ENCODE assay signal across 8 cellular contexts in the genomic region with DNA sequence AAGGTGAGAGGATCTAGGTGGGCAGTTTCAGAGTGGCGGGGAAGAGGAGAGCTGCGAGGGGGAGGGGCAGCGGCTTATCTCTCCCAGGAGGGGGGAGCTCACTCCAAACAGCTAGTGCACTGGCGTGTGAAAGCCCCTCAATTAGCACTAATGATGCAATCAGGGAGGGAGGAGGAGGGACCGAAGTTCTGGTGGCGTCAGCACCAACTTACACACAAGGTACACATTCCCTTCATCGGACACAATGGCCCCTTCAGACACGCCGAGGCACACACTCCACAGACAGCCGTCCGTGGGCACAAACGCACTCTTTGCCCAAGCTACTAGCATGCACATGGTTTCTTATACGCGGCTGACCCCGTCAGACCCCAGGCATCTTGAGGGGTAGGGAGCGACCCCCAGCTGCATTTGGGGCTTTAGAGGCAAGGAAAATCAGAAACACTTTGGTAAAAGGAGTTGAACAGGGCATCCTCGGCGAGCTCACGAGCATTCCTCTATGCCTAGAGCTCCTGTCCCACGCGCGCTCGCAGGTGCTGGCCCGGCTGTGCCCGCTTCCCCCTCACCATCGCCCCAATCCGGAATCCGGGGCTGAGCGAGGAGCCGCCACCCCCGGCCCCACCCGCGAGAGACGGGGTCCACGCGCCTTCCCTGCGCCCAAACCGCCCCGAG. TPM values are rescaled to one million over a fixed set of nuclear protein-coding genes. Genes with fewer than 3 reads are reported as not detected.
DNase-seq lines count a peak whose midpoint lies in the region; ATAC-seq and TF ChIP-seq lines count a peak whose summit lies in the region.

No MANE protein-coding gene starts in this region.

- CTCF ChIA-PET in mammary epithelial cell (lab: Charles Lee; ENCODE audit: low non-redundant PET), result interaction anchor here (0.6 kb wide), 1 partner anchor 87 kb away, joined by 10 read pairs; no protein-coding TSS in a partner anchor

- no TSS peak for BruUV-seq in mammary epithelial cell (replicated peaks; lab: Mats Ljungman, UMichigan)

- H3K4me1 ChIP-seq in mammary epithelial cell (ENCODE audit: insufficient read depth, low read length), result peaks cover 6% of the 10 kb centered on the region
- H3K4me1 ChIP-seq in lower lobe of right lung, result peaks cover 13% of the 10 kb centered on the region
- H3K4me1 ChIP-seq in upper lobe of right lung, result peaks cover 7% of the 10 kb centered on the region

- H3K9me3 ChIP-seq in mammary epithelial cell (replicated peaks; ENCODE audit: insufficient read depth, low read length) (no peaks in the 10 kb centered on the region), lower lobe of right lung (no peaks in the 10 kb centered on the region), upper lobe of right lung (no peaks in the 10 kb centered on the region)

- ATAC-seq in lower lobe of right lung (peak in 1 of 2 donors; percentile 38), upper lobe of right lung (no peak), HG03521 (IDR thresholded peaks at IDR 0.05; ENCODE audit: unreplicated experiment) (no peak), HG02840 (IDR thresholded peaks at IDR 0.05; ENCODE audit: low FRiP score, unreplicated experiment) (no peak)

- H3K4me2 ChIP-seq in mammary epithelial cell (ENCODE audit: insufficient read depth, low read depth, low read length), result peak overlapping the region; percentile 68

- dilution Hi-C loops in mammary epithelial cell (cut with HindIII; ENCODE audit: low sequenced_read_pairs), result no loop called here

- H3K27ac ChIP-seq in mammary epithelial cell (ENCODE audit: insufficient read depth, low read depth, low read length), result no peak overlapping the region
- H3K27ac ChIP-seq in lower lobe of right lung, result peak overlapping the region; percentile 53
- peak overlapping the region; percentile 24 for H3K27ac ChIP-seq in upper lobe of right lung

- DNase-seq in GM12865 (ENCODE audit: low read depth) (no peak), NCI-H146 treated with DMSO at 0.1 percent for 48 hours (lab: John Stamatoyannopoulos, UW; ENCODE audit: unreplicated experiment) (peak; percentile 63), mammary epithelial cell (no peak), lower lobe of right lung (no peak), upper lobe of right lung (no peak), HT-29 (ENCODE audit: low spot score) (no peak)

- no peaks in the 10 kb centered on the region for H3K36me3 ChIP-seq in mammary epithelial cell (ENCODE audit: insufficient read depth, low read length)
- H3K36me3 ChIP-seq in lower lobe of right lung, result no peaks in the 10 kb centered on the region
- no peaks in the 10 kb centered on the region for H3K36me3 ChIP-seq in upper lobe of right lung

- H3K79me2 ChIP-seq in mammary epithelial cell (ENCODE audit: insufficient read depth, low read length), result no peaks in the 10 kb centered on the region

- no peak for TF ChIP-seq CTCF in GM12865 (IDR thresholded peaks at IDR 0.05; ENCODE audit: insufficient read depth, low read depth, low read length, missing control alignments)
- no peak for TF ChIP-seq CTCF in mammary epithelial cell (conservative IDR thresholded peaks at IDR 0.05 in 1 of 2, IDR thresholded peaks at IDR 0.05 in 1 of 2; ENCODE audit: extremely low read depth in 1 of 2, insufficient read depth in 1 of 2, low read depth in 1 of 2, low read length in 2 of 2)
- no peak for TF ChIP-seq CTCF in lower lobe of right lung (IDR thresholded peaks at IDR 0.05)
- TF ChIP-seq CTCF in upper lobe of right lung (IDR thresholded peaks at IDR 0.05), result no peak

- in situ Hi-C loops in mammary epithelial cell (cut with MboI; ENCODE audit: low sequenced_read_pairs in 2 of 2), result no loop called here

- H3K9ac ChIP-seq in mammary epithelial cell (ENCODE audit: insufficient read depth, low read length), result no peak overlapping the region

- WGBS in mammary epithelial cell (ENCODE audit: low coverage, missing lambda C conversion rate), result 6% methylated on average over 7 of the region's 39 CpGs

- intact Hi-C loops in mammary epithelial cell (cut with micrococcal nuclease), result no loop called here
- intact Hi-C loops in lower lobe of right lung (cut with DNase I), result no loop called here
- intact Hi-C loops in upper lobe of right lung (cut with DNase I), result no loop called here

- H3K4me3 ChIP-seq in GM12865 (ENCODE audit: low read depth, low read length) (peak overlapping the region; percentile 34), mammary epithelial cell (replicated peaks in 1 of 3; ENCODE audit: insufficient read depth in 1 of 3, low read depth in 2 of 3, low read length in 3 of 3) (no peak overlapping the region), lower lobe of right lung (peak overlapping the region; percentile 71), upper lobe of right lung (peak overlapping the region; percentile 69)

- no peak overlapping the region for H2AFZ ChIP-seq in mammary epithelial cell (ENCODE audit: low read depth, low read length)

- peaks cover 26% of the 10 kb centered on the region for H3K27me3 ChIP-seq in mammary epithelial cell (ENCODE audit: insufficient read depth, low read length)
- peaks cover 10% of the 10 kb centered on the region for H3K27me3 ChIP-seq in lower lobe of right lung (ENCODE audit: low read depth)
- H3K27me3 ChIP-seq in upper lobe of right lung, result no peaks in the 10 kb centered on the region

- no peaks in the 10 kb centered on the region for H4K20me1 ChIP-seq in mammary epithelial cell (ENCODE audit: insufficient read depth, low read length)

RNA-seq across cellular contexts. Expression of a gene that starts 0.9 kb away (rescaled TPM):
- total RNA-seq in mammary epithelial cell (under 1 TPM in 1 of 2 donors, not detected in 1; 0.17 TPM), lower lobe of right lung (65.8 TPM), upper lobe of right lung (65.5 TPM)
- polyA plus RNA-seq in mammary epithelial cell, result not detected
- not detected for polyA minus RNA-seq in mammary epithelial cell
- total RNA-seq in HT-29 (2014; rRNA removed; shearing (Covaris generic)), result 76.0 and 83.9 TPM in 2 replicates

Comparison
In these comparisons a context has a peak if more than half of its experiments do, and no peak if none do; other contexts are left out.
1. H3K4me3 ChIP-seq: peak in GM12865 (single experiment), lower lobe of right lung (single experiment) and upper lobe of right lung (single experiment); none in mammary epithelial cell (0 of 3).
2. RNA of a gene that starts 0.9 kb away (total RNA-seq): 76.0 to 83.9 TPM in HT-29, 65.8 TPM in lower lobe of right lung (single experiment) and 65.5 TPM in upper lobe of right lung (single experiment); 0.17 TPM in mammary epithelial cell; every median in the first group is over 10 times any median in the second.